ENCODE assay signal across 35 cellular contexts in the genomic region with DNA sequence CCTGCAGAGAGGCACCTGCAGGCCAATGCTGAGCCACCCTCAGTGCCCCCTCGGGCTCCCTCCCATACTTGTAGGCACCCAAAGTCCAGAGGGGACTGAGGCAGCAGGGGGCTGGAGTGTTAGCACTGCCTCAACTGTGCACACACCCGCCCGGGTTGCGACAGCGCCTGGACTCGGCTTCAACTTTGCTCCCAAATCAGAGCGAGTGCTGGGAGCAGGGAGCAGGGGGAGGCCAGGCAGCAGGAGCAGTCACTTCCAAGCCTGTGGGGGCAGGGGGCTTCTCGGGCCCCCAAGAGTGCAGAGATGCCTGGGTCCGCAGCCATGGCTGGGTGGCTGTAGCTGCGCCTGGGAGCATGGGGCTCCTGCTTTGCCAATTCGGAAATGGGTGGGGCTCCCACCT.
"Had no signal": no experiment of that assay in that cellular context is flagged by ENCODE, and none has a peak within 500 bp of the region (broad histone marks: within the 10 kb centered on the region; RNA-seq: fewer than 3 reads in every experiment).

No MANE protein-coding gene starts in this region.

- ATAC-seq: activated CD8-positive, alpha-beta T cell treated with anti-CD3 and anti-CD28 coated beads for 36 hours; activated naive CD4-positive, alpha-beta T cell treated with anti-CD3 and anti-CD28 coated beads, Interleukin-2, amount 50 U/mL, for 72 hours; activated T-cell treated with anti-CD3 and anti-CD28 coated beads, Interleukin-2, amount 50 U/mL, for 4 hours; activated T-cell treated with anti-CD3 and anti-CD28 coated beads, Interleukin-2, amount 50 U/mL, for 72 hours; activated T-helper 17 cell treated with anti-CD3 and anti-CD28 coated beads, Interleukin-2, amount 50 U/mL, for 72 hours; body of pancreas had no signal

- H3K4me1 ChIP-seq: body of pancreas, breast epithelium had no signal

- H3K4me3 Mint-ChIP-seq: activated B cell treated with CpG ODN at 0.5 μM for 24 hours; activated CD4-positive, alpha-beta memory T cell treated with anti-CD3 and anti-CD28 coated beads for 36 hours; activated CD4-positive, alpha-beta T cell treated with anti-CD3 and anti-CD28 coated beads, Interleukin-2, amount 10 ng/mL, durations not matched to agents 24 days and 14 days; activated CD8-positive, alpha-beta T cell treated with anti-CD3 and anti-CD28 coated beads for 36 hours; activated naive CD4-positive, alpha-beta T cell treated with anti-CD3 and anti-CD28 coated beads for 36 hours; activated naive CD8-positive, alpha-beta T cell treated with anti-CD3 and anti-CD28 coated beads for 36 hours; activated T-cell treated with anti-CD3 and anti-CD28 coated beads, Interleukin-2, amount 50 U/mL, for 4 hours; activated T-cell treated with anti-CD3 and anti-CD28 coated beads, Interleukin-2, amount 50 U/mL, for 72 hours; activated T-helper 1 cell treated with anti-CD3 and anti-CD28 coated beads, Interleukin-12 subunit alpha, Interleukin-12 subunit beta, Interleukin-2, Interleukin-4 antibody, amounts not matched to agents 30 ng/mL and 10 ng/mL and 1 ng/mL, durations not matched to agents 14 hours and 24 hours and 36 hours; activated T-helper 17 cell treated with anti-CD3 and anti-CD28 coated beads, Interleukin-2, amount 50 U/mL, for 72 hours; T-helper 1 cell treated with Interleukin-12 subunit alpha and Interleukin-12 subunit beta and Interleukin-4 antibody, amounts not matched to agents 30 μg/mL and 1 μg/mL, for 36 hours; T-helper 2 cell treated with Interferon-gamma antibody and Interleukin-4, amounts not matched to agents 5 μg/mL and 100 μg/mL, for 36 hours had no signal

- DNase-seq: activated B cell treated with CpG ODN at 0.5 μM for 24 hours; activated CD4-positive, alpha-beta memory T cell treated with anti-CD3 and anti-CD28 coated beads for 36 hours; activated CD4-positive, alpha-beta T cell treated with anti-CD3 and anti-CD28 coated beads for 4 hours; activated CD4-positive, alpha-beta T cell treated with anti-CD3 and anti-CD28 coated beads, Interleukin-2, amount 10 ng/mL, durations not matched to agents 24 days and 14 days; activated CD4-positive, alpha-beta T cell treated with anti-CD3 and anti-CD28 coated beads, Interleukin-2, amount 50 U/mL, for 1 hour; activated CD4-positive, alpha-beta T cell treated with anti-CD3 and anti-CD28 coated beads, Interleukin-2, amount 50 U/mL, for 4 hours; activated CD4-positive, CD25-positive, alpha-beta regulatory T cell treated with anti-CD3 and anti-CD28 coated beads, Interleukin-2, amount 50 U/mL, for 72 hours; activated CD8-positive, alpha-beta memory T cell treated with anti-CD3 and anti-CD28 coated beads, Interleukin-2, amount 50 U/mL, for 4 hours; activated CD8-positive, alpha-beta T cell treated with anti-CD3 and anti-CD28 coated beads for 36 hours; activated effector memory CD4-positive, alpha-beta T cell treated with anti-CD3 and anti-CD28 coated beads, Interleukin-2, amount 50 U/mL, for 16 hours; activated gamma-delta T cell treated with Interleukin-2 at 50 U/mL for 16 hours; activated naive CD4-positive, alpha-beta T cell; activated naive CD4-positive, alpha-beta T cell treated with anti-CD3 and anti-CD28 coated beads for 36 hours; activated naive CD4-positive, alpha-beta T cell treated with anti-CD3 and anti-CD28 coated beads, Interleukin-2, amount 50 U/mL, for 16 hours; activated naive CD8-positive, alpha-beta T cell treated with anti-CD3 and anti-CD28 coated beads for 36 hours; activated T-cell treated with anti-CD3 and anti-CD28 coated beads for 4 hours; activated T-cell treated with anti-CD3 and anti-CD28 coated beads, Interleukin-2, amount 50 U/mL, for 1 hour; activated T-cell treated with anti-CD3 and anti-CD28 coated beads, Interleukin-2, amount 50 U/mL, for 4 hours; activated T-cell treated with anti-CD3 and anti-CD28 coated beads, Interleukin-2, amount 50 U/mL, for 72 hours; adrenal gland; amniotic stem cell; aorta; body of pancreas; brain microvascular endothelial cell; central memory CD4-positive, alpha-beta T cell; T-helper 1 cell; T-helper 2 cell; T-helper 9 cell had no signal

- H3K27ac ChIP-seq: adrenal gland, body of pancreas, brain microvascular endothelial cell, breast epithelium, VCaP had no signal

- H3K9me3 Mint-ChIP-seq: activated B cell treated with CpG ODN at 0.5 μM for 24 hours; activated CD4-positive, alpha-beta memory T cell treated with anti-CD3 and anti-CD28 coated beads for 36 hours; activated CD4-positive, alpha-beta T cell treated with anti-CD3 and anti-CD28 coated beads, Interleukin-2, amount 10 ng/mL, durations not matched to agents 24 days and 14 days; activated naive CD4-positive, alpha-beta T cell treated with anti-CD3 and anti-CD28 coated beads for 36 hours; activated naive CD4-positive, alpha-beta T cell treated with anti-CD3 and anti-CD28 coated beads, Interleukin-2, amount 50 U/mL, for 72 hours; activated naive CD8-positive, alpha-beta T cell treated with anti-CD3 and anti-CD28 coated beads for 36 hours; activated T-cell treated with anti-CD3 and anti-CD28 coated beads, Interleukin-2, amount 50 U/mL, for 4 hours; activated T-cell treated with anti-CD3 and anti-CD28 coated beads, Interleukin-2, amount 50 U/mL, for 72 hours; activated T-helper 1 cell treated with anti-CD3 and anti-CD28 coated beads, Interleukin-12 subunit alpha, Interleukin-12 subunit beta, Interleukin-2, Interleukin-4 antibody, amounts not matched to agents 30 ng/mL and 10 ng/mL and 1 ng/mL, durations not matched to agents 14 hours and 24 hours and 36 hours; activated T-helper 17 cell treated with anti-CD3 and anti-CD28 coated beads, Interleukin-2, amount 50 U/mL, for 72 hours; T-helper 1 cell treated with Interleukin-12 subunit alpha and Interleukin-12 subunit beta and Interleukin-4 antibody, amounts not matched to agents 30 μg/mL and 1 μg/mL, for 36 hours; T-helper 2 cell treated with Interferon-gamma antibody and Interleukin-4, amounts not matched to agents 5 μg/mL and 100 μg/mL, for 36 hours had no signal

- H3K4me3 ChIP-seq: adrenal gland, body of pancreas, breast epithelium had no signal

- H3K27me3 Mint-ChIP-seq: activated B cell treated with CpG ODN at 0.5 μM for 24 hours; activated CD4-positive, alpha-beta memory T cell treated with anti-CD3 and anti-CD28 coated beads for 36 hours; activated CD4-positive, alpha-beta T cell treated with anti-CD3 and anti-CD28 coated beads, Interleukin-2, amount 10 ng/mL, durations not matched to agents 24 days and 14 days; activated CD8-positive, alpha-beta T cell treated with anti-CD3 and anti-CD28 coated beads for 36 hours; activated naive CD8-positive, alpha-beta T cell treated with anti-CD3 and anti-CD28 coated beads for 36 hours; activated T-helper 17 cell treated with anti-CD3 and anti-CD28 coated beads, Interleukin-2, amount 50 U/mL, for 72 hours had no signal

- H3K36me3 Mint-ChIP-seq: activated CD4-positive, alpha-beta memory T cell treated with anti-CD3 and anti-CD28 coated beads for 36 hours; activated naive CD4-positive, alpha-beta T cell treated with anti-CD3 and anti-CD28 coated beads, Interleukin-2, amount 50 U/mL, for 72 hours had no signal

- H3K36me3 ChIP-seq: adrenal gland, brain microvascular endothelial cell, breast epithelium had no signal

- H3K27ac Mint-ChIP-seq: activated B cell treated with CpG ODN at 0.5 μM for 24 hours; activated CD4-positive, alpha-beta memory T cell treated with anti-CD3 and anti-CD28 coated beads for 36 hours; activated CD4-positive, alpha-beta T cell treated with anti-CD3 and anti-CD28 coated beads, Interleukin-2, amount 10 ng/mL, durations not matched to agents 24 days and 14 days; activated CD8-positive, alpha-beta T cell treated with anti-CD3 and anti-CD28 coated beads for 36 hours; activated naive CD4-positive, alpha-beta T cell treated with anti-CD3 and anti-CD28 coated beads for 36 hours; activated T-cell treated with anti-CD3 and anti-CD28 coated beads, Interleukin-2, amount 50 U/mL, for 72 hours; activated T-helper 1 cell treated with anti-CD3 and anti-CD28 coated beads, Interleukin-12 subunit alpha, Interleukin-12 subunit beta, Interleukin-2, Interleukin-4 antibody, amounts not matched to agents 30 ng/mL and 10 ng/mL and 1 ng/mL, durations not matched to agents 14 hours and 24 hours and 36 hours; activated T-helper 17 cell treated with anti-CD3 and anti-CD28 coated beads, Interleukin-2, amount 50 U/mL, for 72 hours; T-helper 1 cell treated with Interleukin-12 subunit alpha and Interleukin-12 subunit beta and Interleukin-4 antibody, amounts not matched to agents 30 μg/mL and 1 μg/mL, for 36 hours; T-helper 2 cell treated with Interferon-gamma antibody and Interleukin-4, amounts not matched to agents 5 μg/mL and 100 μg/mL, for 36 hours had no signal

- H3K27me3 ChIP-seq: adrenal gland, body of pancreas, brain microvascular endothelial cell, breast epithelium had no signal

- H3K9me3 ChIP-seq: adrenal gland, body of pancreas, breast epithelium had no signal
